Comparison of ENCODE assay signal across 1 cellular context in the genomic region with DNA sequence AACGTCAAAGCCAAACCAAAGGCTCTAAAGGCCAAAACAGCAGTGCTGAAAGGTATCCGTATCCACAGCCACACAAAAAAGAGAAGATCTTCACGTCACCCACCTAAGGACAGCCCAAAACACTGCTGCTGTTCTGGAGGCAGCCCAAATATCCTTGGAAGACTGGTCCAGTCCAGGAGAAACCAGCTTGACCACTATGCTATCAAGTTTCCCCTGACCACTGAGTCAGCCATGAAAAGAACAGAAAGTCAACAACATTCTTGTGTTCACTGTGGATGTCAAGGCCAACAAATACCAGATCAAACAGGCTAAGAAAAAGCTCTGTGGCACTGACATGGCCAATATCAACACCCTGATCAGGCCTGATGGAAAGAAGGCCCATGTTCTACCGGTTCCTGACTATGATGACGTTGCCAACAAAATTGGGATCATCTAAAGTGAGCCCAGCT.
TF ChIP-seq lines count a peak whose summit lies in the region.

No MANE protein-coding gene starts in this region.

TF ChIP-seq in GM23338, 12 proteins besides CTCF, POLR2A, EP300 and RAD21 (continued from another document):
- TF ChIP-seq ZNF462 (CRISPR knock-in tag; IDR thresholded peaks at IDR 0.05) = no peak
- TF ChIP-seq ZNF114 (CRISPR knock-in tag; IDR thresholded peaks at IDR 0.05) = no peak
- TF ChIP-seq JUNB (IDR thresholded peaks at IDR 0.05; ENCODE audit: unreplicated experiment) = no peak
- TF ChIP-seq, protein P1, sequence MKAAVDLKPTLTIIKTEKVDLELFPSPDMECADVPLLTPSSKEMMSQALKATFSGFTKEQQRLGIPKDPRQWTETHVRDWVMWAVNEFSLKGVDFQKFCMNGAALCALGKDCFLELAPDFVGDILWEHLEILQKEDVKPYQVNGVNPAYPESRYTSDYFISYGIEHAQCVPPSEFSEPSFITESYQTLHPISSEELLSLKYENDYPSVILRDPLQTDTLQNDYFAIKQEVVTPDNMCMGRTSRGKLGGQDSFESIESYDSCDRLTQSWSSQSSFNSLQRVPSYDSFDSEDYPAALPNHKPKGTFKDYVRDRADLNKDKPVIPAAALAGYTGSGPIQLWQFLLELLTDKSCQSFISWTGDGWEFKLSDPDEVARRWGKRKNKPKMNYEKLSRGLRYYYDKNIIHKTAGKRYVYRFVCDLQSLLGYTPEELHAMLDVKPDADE (IDR thresholded peaks at IDR 0.05) = no peak
- TF ChIP-seq ZNF331 (CRISPR knock-in tag; IDR thresholded peaks at IDR 0.05; ENCODE audit: low read depth) = no peak
